Comparison of ENCODE assay signal across 8 cellular contexts in genomic region chr10:32057041-32057372, GRCh38. TPM values are rescaled to one million over a fixed set of nuclear protein-coding genes. Genes with fewer than 3 reads are reported as not detected.
DNase-seq lines count a peak whose midpoint lies in the region; ATAC-seq, FAIRE-seq and TF ChIP-seq lines count a peak whose summit lies in the region.

No MANE protein-coding gene starts in this region.

- no peak for TF ChIP-seq POLR2A in GM12878 (IDR thresholded peaks at IDR 0.05; ENCODE audit: low read depth, low read length)

- H3K27ac ChIP-seq in left ventricle myocardium inferior (replicated peaks) (peak overlapping the region; percentile 97), GM12878 (ENCODE audit: control insufficient read depth, insufficient read depth) (peak overlapping the region; percentile 87; the same call in 1 of the 2 replicates), mucosa of rectum (ENCODE audit: low read depth in 2 of 2, low read length in 2 of 2) (peak overlapping the region in 1 of 2 donors; percentile 96), aorta (ENCODE audit: low read depth in 1 of 2, low read length in 2 of 2) (peak overlapping the region; percentile 9 to 64)

- POLR2A ChIA-PET in GM12878 (lab: Charles Lee) = interaction anchor here (0.8 kb wide), 1 partner anchor 388 kb away, joined by 3 read pairs; no protein-coding TSS in a partner anchor

- no TSS peak for BruUV-seq in GM12878 (replicated peaks; lab: Mats Ljungman, UMichigan)

- peaks cover 43% of the 10 kb centered on the region for H3K79me2 ChIP-seq in GM12878 (ENCODE audit: control insufficient read depth, insufficient read depth, low read length)

- no peaks in the 10 kb centered on the region for H3K9me3 ChIP-seq in left ventricle myocardium inferior (replicated peaks)
- H3K9me3 ChIP-seq in GM12878 (replicated peaks; ENCODE audit: control insufficient read depth, insufficient read depth, low read length) = no peaks in the 10 kb centered on the region
- no peaks in the 10 kb centered on the region for H3K9me3 ChIP-seq in mucosa of rectum (ENCODE audit: control insufficient read depth in 2 of 2, low read length in 2 of 2)
- no peaks in the 10 kb centered on the region for H3K9me3 ChIP-seq in aorta (ENCODE audit: control insufficient read depth, low read length)

- H3K4me1 ChIP-seq in left ventricle myocardium inferior (peaks cover 49% of the 10 kb centered on the region), GM12878 (ENCODE audit: control insufficient read depth, insufficient read depth, low read length) (peaks cover 6% of the 10 kb centered on the region), mucosa of rectum (ENCODE audit: control insufficient read depth in 2 of 2, insufficient read depth in 2 of 2, low read length in 2 of 2) (peaks cover 9 to 15% of the 10 kb centered on the region in 2 donors), aorta (ENCODE audit: control insufficient read depth in 1 of 2, insufficient read depth in 2 of 2, low read length in 2 of 2) (no peaks in the 10 kb centered on the region)

- H3K4me2 ChIP-seq in GM12878 (ENCODE audit: control insufficient read depth, insufficient read depth) = peak overlapping the region; percentile 84

- no peak for TF ChIP-seq EP300 in GM12878 (IDR thresholded peaks at IDR 0.05; ENCODE audit: borderline replicate concordance in 1 of 2, control insufficient read depth in 1 of 2, low read depth in 2 of 2, low read length in 2 of 2)

- H3K4me3 ChIP-seq in left ventricle myocardium inferior = peak overlapping the region; percentile 91
- peak overlapping the region; percentile 83; the same call in 1 of the 2 replicates for H3K4me3 ChIP-seq in GM12878
- peak overlapping the region; percentile 87 to 95 for H3K4me3 ChIP-seq in mucosa of rectum (ENCODE audit: low read length in 2 of 2)
- H3K4me3 ChIP-seq in aorta (ENCODE audit: low read length in 2 of 2) = peak overlapping the region in 1 of 2 donors; percentile 73

- H3K27me3 ChIP-seq in left ventricle myocardium inferior (ENCODE audit: low read depth) (no peaks in the 10 kb centered on the region), GM12878 (replicated peaks in 1 of 2; ENCODE audit: control insufficient read depth in 2 of 2, insufficient read depth in 2 of 2, low read length in 1 of 2) (no peaks in the 10 kb centered on the region), mucosa of rectum (ENCODE audit: control insufficient read depth in 2 of 2, insufficient read depth in 2 of 2, low read length in 2 of 2) (no peaks in the 10 kb centered on the region), aorta (ENCODE audit: control insufficient read depth in 1 of 2, insufficient read depth in 2 of 2, low read length in 1 of 2) (no peaks in the 10 kb centered on the region)

- H3K9ac ChIP-seq in GM12878 (ENCODE audit: control insufficient read depth, insufficient read depth, low read length) (peak overlapping the region; percentile 88), mucosa of rectum (ENCODE audit: low read depth in 1 of 2, low read length in 2 of 2) (peak overlapping the region; percentile 93 to 96)

- CTCF ChIA-PET in GM12878 (lab: Yijun Ruan, JAX) = interaction anchor here (0.6 to 0.7 kb wide), 3 partner anchors 14 to 319 kb away, joined by 3 read pairs; no protein-coding TSS in a partner anchor

- in situ Hi-C loops in GM12878 (cut with MboI) = loop anchor here (10.0 kb wide), 2 partner anchors 288 to 318 kb away; partner anchors contain the start of gene EPC1

- intact Hi-C loops in left ventricle myocardium inferior (cut with micrococcal nuclease) = no loop called here
- intact Hi-C loops in Right ventricle myocardium inferior (cut with DNase I) = loop anchor here (5.0 to 10.0 kb wide), 4 partner anchors 90 to 288 kb away; partner anchors contain the start of genes ARHGAP12 and EPC1
- intact Hi-C loops in GM12878 (cut with micrococcal nuclease; ENCODE audit: unreplicated experiment) = loop anchor here (5.0 to 10.0 kb wide), 2 partner anchors 288 to 320 kb away; partner anchors contain the start of gene EPC1
- intact Hi-C loops in aorta (cut with DNase I) = loop anchor here (5.0 to 10.0 kb wide), 5 partner anchors 48 to 290 kb away; partner anchors contain the start of gene EPC1 (in 1 of the 2)

- SMC1A ChIA-PET in GM12878 (lab: Charles Lee; ENCODE audit: uncharacterized antibody, unreplicated experiment) = interaction anchor here (1.1 to 1.6 kb wide), 3 partner anchors 16 to 195 kb away, joined by 3 to 9 read pairs (median 7); no protein-coding TSS in a partner anchor

- 94% methylated on average over 8 of the region's 8 CpGs for WGBS in GM12878 (ENCODE audit: insufficient coverage, insufficient replicate concordance, low lambda C conversion rate, missing lambda C conversion rate)
- WGBS in aorta, 2 donors = 50 to 63% methylated on average over 8 of the region's 8 CpGs

- RAD21 ChIA-PET in GM12878 (lab: Charles Lee; ENCODE audit: unreplicated experiment) = interaction anchor here (0.9 to 1.4 kb wide), 3 partner anchors 34 to 322 kb away, joined by 3 to 7 read pairs (median 3); no protein-coding TSS in a partner anchor

- FAIRE-seq in GM12878 (lab: Jason Lieb, UNC) = peak; percentile 35

- TF ChIP-seq RAD21 in GM12878 (IDR thresholded peaks at IDR 0.05; ENCODE audit: insufficient read depth, low read depth, low read length) = no peak

- H4K20me1 ChIP-seq in GM12878 (ENCODE audit: control insufficient read depth, insufficient read depth) = no peaks in the 10 kb centered on the region

- H2AFZ ChIP-seq in GM12878 (ENCODE audit: control insufficient read depth, low read depth, low read length) = peak overlapping the region; percentile 90

- TF ChIP-seq CTCF in left ventricle myocardium inferior (IDR thresholded peaks at IDR 0.05; ENCODE audit: borderline replicate concordance) (no peak), GM12878 (IDR thresholded peaks at IDR 0.05 in 2 of 3, conservative IDR thresholded peaks at IDR 0.05 in 1 of 3; ENCODE audit: control insufficient read depth in 2 of 3, extremely low read depth in 1 of 3, insufficient read depth in 1 of 3, low read depth in 3 of 3, low read length in 3 of 3) (no peak)

- H3K36me3 ChIP-seq in left ventricle myocardium inferior (no peaks in the 10 kb centered on the region), GM12878 (ENCODE audit: control insufficient read depth in 2 of 2, insufficient read depth in 2 of 2, low read length in 1 of 2) (no peaks in the 10 kb centered on the region), mucosa of rectum (ENCODE audit: control insufficient read depth in 2 of 2, insufficient read depth in 2 of 2, low read length in 2 of 2) (no peaks in the 10 kb centered on the region), aorta (ENCODE audit: control insufficient read depth in 1 of 2, insufficient read depth in 2 of 2, low read length in 1 of 2) (no peaks in the 10 kb centered on the region)

- DNase-seq in left ventricle myocardium inferior (no peak), Right ventricle myocardium inferior (ENCODE audit: missing footprints) (no peak), GM12878 (ENCODE audit: low read depth, low spot score) (no peak), aorta (no peak)
- DNase-seq in stimulated activated CD8-positive, alpha-beta memory T cell treated with anti-CD3 and anti-CD28 coated beads, Interleukin-4, amount 100 ng/mL, for 48 hours = no peak

- ATAC-seq in Right ventricle myocardium inferior = no peak
- no peak for ATAC-seq in GM12878
- ATAC-seq in aorta (ENCODE audit: low FRiP score) = no peak
- ATAC-seq in GM19351 (IDR thresholded peaks at IDR 0.05; ENCODE audit: unreplicated experiment) = no peak
- no peak for ATAC-seq in GM19324 (IDR thresholded peaks at IDR 0.05; ENCODE audit: low FRiP score, unreplicated experiment)

TF ChIP-seq in GM12878, 131 proteins besides CTCF, POLR2A, EP300 and RAD21 (continues in another document):
- TF ChIP-seq PAX8 (IDR thresholded peaks at IDR 0.05) (no peak), PAX5 (IDR thresholded peaks at IDR 0.05; ENCODE audit: borderline replicate concordance, low read depth, low read length) (no peak)

RNA-seq across cellular contexts. Expression of gene KIF5B, which starts 0.8 kb away (rescaled TPM):
- total RNA-seq in left ventricle myocardium inferior (144 TPM), Right ventricle myocardium inferior (138 TPM), GM12878 (2014; rRNA removed) (32.6 and 38.7 TPM in 2 replicates), GM12878 (2014; rRNA removed; fragmentation: Illumina TruSeq; extraction: Trizol) (46.3 and 47.4 TPM in 2 replicates), GM12878 (2021) (41.3 and 42.3 TPM in 2 replicates), aorta (100 to 1,000 TPM; 111 to 191 TPM)
- total RNA-seq in GM12878 (2013; cell fraction: nucleolus; rRNA removed) = 40.4 and 42.7 TPM in 2 replicates
- polyA plus RNA-seq in GM12878 (2011; ENCODE audit: low read depth) = 14.0 TPM
- polyA plus RNA-seq in GM12878 (2011; rRNA removed) (27.9 and 45.7 TPM in 2 replicates), GM12878 (2014; fragmentation: Illumina TruSeq; extraction: Trizol) (44.8 and 55.7 TPM in 2 replicates), GM12878 (2014; fragmentation: Nextera tagmentation; extraction: Ambion mirVana) (10 to 100 TPM; 14.7 to 15.3 TPM), GM12878 (2014; rRNA removed) (22.4 and 25.2 TPM in 2 replicates), GM12878 (2016; fragmentation: Nextera tagmentation; extraction: Ambion mirVana) (10 to 100 TPM; 33.5 to 34.0 TPM), aorta (10 to 100 TPM; 48.4 to 91.7 TPM)
- polyA plus RNA-seq in GM12878 (2011; cell fraction: cytosol; rRNA removed) = 8.2 and 9.0 TPM in 2 replicates
- polyA plus RNA-seq in GM12878 (2011; cell fraction: nucleus; rRNA removed) = 13.7 and 18.2 TPM in 2 replicates
- 21.0 and 25.6 TPM in 2 replicates for polyA plus RNA-seq in GM12878 (2012)
- polyA minus RNA-seq in GM12878 (2011; rRNA and poly(A)+ RNA removed) = 15.8 and 29.3 TPM in 2 replicates
- polyA minus RNA-seq in GM12878 (2011; cell fraction: cytosol; rRNA and poly(A)+ RNA removed) = 12.6 and 15.2 TPM in 2 replicates
- 11.5 and 18.0 TPM in 2 replicates for polyA minus RNA-seq in GM12878 (2011; cell fraction: nucleus; rRNA and poly(A)+ RNA removed)
